In genomic region chr3:31671976-31672375, GRCh38 we compare ENCODE assay signal across 25 cellular contexts.
DNase-seq lines count a peak whose midpoint lies in the region; ATAC-seq and TF ChIP-seq lines count a peak whose summit lies in the region.
"Had no signal": no experiment of that assay in that cellular context is flagged by ENCODE, and none has a peak within 500 bp of the region (broad histone marks: within the 10 kb centered on the region; RNA-seq: fewer than 3 reads in every experiment).

No MANE protein-coding gene starts in this region.

- no peak overlapping the region for H3K27ac ChIP-seq in cardiac muscle cell
- H3K27ac ChIP-seq: C4-2B, coronary artery, psoas muscle, RWPE1, skin epidermis, VCaP had no signal

- no peaks in the 10 kb centered on the region for H3K9me3 ChIP-seq in cardiac muscle cell (ENCODE audit: low read depth)
- H3K9me3 ChIP-seq: adrenal gland, psoas muscle, SK-N-SH had no signal

- H3K4me3 ChIP-seq in cardiac muscle cell = no peak overlapping the region
- H3K4me3 ChIP-seq: adrenal gland, coronary artery, psoas muscle, skin epidermis had no signal

- H3K4me1 ChIP-seq in cardiac muscle cell (ENCODE audit: low read depth) = no peaks in the 10 kb centered on the region
- H3K4me1 ChIP-seq: psoas muscle had no signal

- no peak for TF ChIP-seq CTCF in cardiac muscle cell (IDR thresholded peaks at IDR 0.05; ENCODE audit: low read depth, low read length)

- H3K27me3 ChIP-seq in cardiac muscle cell = no peaks in the 10 kb centered on the region
- H3K27me3 ChIP-seq: adrenal gland had no signal

- intact Hi-C loops in left cardiac atrium (cut with DNase I) = no loop called here

- H3K36me3 ChIP-seq in cardiac muscle cell = no peaks in the 10 kb centered on the region
- H3K36me3 ChIP-seq: adrenal gland had no signal

- DNase-seq in cardiac muscle cell (ENCODE audit: low read depth in 1 of 2, low spot score in 1 of 2) = peak; percentile 35 to 43
- DNase-seq in left cardiac atrium = no peak
- DNase-seq in NOMO-1 treated with dmso at 0.1 percent for 144 hours (lab: John Stamatoyannopoulos, UW; ENCODE audit: unreplicated experiment) = peak; percentile 23
- peak; percentile 35 for DNase-seq in iris pigment epithelial cell (ENCODE audit: low read depth)
- no peak for DNase-seq in anterior cingulate cortex (lab: John Stamatoyannopoulos, UW)
- DNase-seq in OCI-M1 (lab: John Stamatoyannopoulos, UW) = no peak
- no peak for DNase-seq in epidermal melanocyte (ENCODE audit: insufficient read length, low spot score)
- DNase-seq: ACHN; activated CD4-positive, alpha-beta T cell treated with anti-CD3 and anti-CD28 coated beads, Interleukin-2, amount 10 ng/mL, durations not matched to agents 24 days and 14 days; activated naive CD4-positive, alpha-beta T cell treated with Interleukin-2 at 50 U/mL for 16 hours; activated T-cell treated with anti-CD3 and anti-CD28 coated beads, Interleukin-2, amount 50 U/mL, for 48 hours; H9; NCI-H1417; NCI-H524; psoas muscle; SK-N-SH; stimulated activated CD4-positive, alpha-beta T cell treated with anti-CD3 and anti-CD28 coated beads, Interleukin-1b, Interleukin-23, amount 100 ng/mL, for 48 hours; T-helper 2 cell had no signal

- ATAC-seq in left cardiac atrium (no peak), GM18511 (IDR thresholded peaks at IDR 0.05; ENCODE audit: unreplicated experiment) (no peak)
- ATAC-seq: psoas muscle had no signal

Comparison
In these comparisons a context has a peak if more than half of its experiments do, and no peak if none do; other contexts are left out.
1. DNase-seq: peak in cardiac muscle cell (2 of 2), NOMO-1 treated with dmso at 0.1 percent for 144 hours (single experiment) and iris pigment epithelial cell (single experiment); none in left cardiac atrium (single experiment), anterior cingulate cortex (0 of 58), OCI-M1 (single experiment) and epidermal melanocyte (single experiment).